26 cellular contexts compared by ENCODE assay signal in genomic region chr11:6248248-6248647, GRCh38. TPM values are rescaled to one million over a fixed set of nuclear protein-coding genes. Genes with fewer than 3 reads are reported as not detected.
DNase-seq lines count a peak whose midpoint lies in the region; ATAC-seq and TF ChIP-seq lines count a peak whose summit lies in the region.
"Had no signal": no experiment of that assay in that cellular context is flagged by ENCODE, and none has a peak within 500 bp of the region (broad histone marks: within the 10 kb centered on the region; RNA-seq: fewer than 3 reads in every experiment).

No MANE protein-coding gene starts in this region.

- POLR2A ChIA-PET in MCF 10A (lab: Yijun Ruan, JAX): no interaction called here

- no peaks in the 10 kb centered on the region for H3K4me1 ChIP-seq in mammary epithelial cell (ENCODE audit: insufficient read depth, low read length)
- peaks cover 3% of the 10 kb centered on the region for H3K4me1 ChIP-seq in mesenchymal stem cell (ENCODE audit: control insufficient read depth, insufficient read depth, low read depth, low read length)

- no peaks in the 10 kb centered on the region for H3K36me3 ChIP-seq in mammary epithelial cell (ENCODE audit: insufficient read depth, low read length)
- no peaks in the 10 kb centered on the region for H3K36me3 ChIP-seq in mesenchymal stem cell (ENCODE audit: control insufficient read depth in 1 of 2, insufficient read depth in 2 of 2, low read depth in 1 of 2, low read length in 2 of 2)
- H3K36me3 ChIP-seq: esophagus squamous epithelium had no signal

- H2BK12ac ChIP-seq in mesenchymal stem cell (ENCODE audit: low read length in 2 of 2): no peak overlapping the region

- no peak overlapping the region for H3K4me2 ChIP-seq in mammary epithelial cell (ENCODE audit: insufficient read depth, low read depth, low read length)
- H3K4me2 ChIP-seq in mesenchymal stem cell (ENCODE audit: low read length, poor library complexity, severe bottlenecking): no peak overlapping the region

- no peaks in the 10 kb centered on the region for H3K36me3 Mint-ChIP-seq in MCF 10A (ENCODE audit: insufficient read depth, unreplicated experiment)
- H3K36me3 Mint-ChIP-seq: activated CD8-positive, alpha-beta memory T cell treated with anti-CD3 and anti-CD28 coated beads, Interleukin-2, amount 10 ng/mL, durations not matched to agents 7 days and 5 days; activated naive CD8-positive, alpha-beta T cell had no signal

- dilution Hi-C loops in mammary epithelial cell (cut with HindIII; ENCODE audit: low sequenced_read_pairs): no loop called here

- H3K4me1 Mint-ChIP-seq in MCF 10A (ENCODE audit: insufficient read depth, unreplicated experiment): peaks cover 23% of the 10 kb centered on the region
- H3K4me1 Mint-ChIP-seq: activated CD8-positive, alpha-beta memory T cell treated with anti-CD3 and anti-CD28 coated beads, Interleukin-2, amount 10 ng/mL, durations not matched to agents 7 days and 5 days had no signal

- no peaks in the 10 kb centered on the region for H3K9me3 Mint-ChIP-seq in MCF 10A (ENCODE audit: unreplicated experiment)

- H3K4me3 ChIP-seq in mammary epithelial cell (replicated peaks in 1 of 3; ENCODE audit: insufficient read depth in 1 of 3, low read depth in 2 of 3, low read length in 3 of 3) (no peak overlapping the region), mesenchymal stem cell (ENCODE audit: insufficient read depth in 1 of 2, low read depth in 1 of 2, low read length in 2 of 2) (no peak overlapping the region)
- H3K4me3 ChIP-seq: esophagus squamous epithelium had no signal

- H3K27ac ChIP-seq in mammary epithelial cell (ENCODE audit: insufficient read depth, low read depth, low read length): no peak overlapping the region
- H3K27ac ChIP-seq in mesenchymal stem cell (ENCODE audit: low read length, poor library complexity, severe bottlenecking): no peak overlapping the region
- H3K27ac ChIP-seq: 22Rv1, esophagus squamous epithelium had no signal

- BruUV-seq in MCF 10A (replicated peaks; lab: Mats Ljungman, UMichigan): no TSS peak
- no TSS peak for BruUV-seq in mammary epithelial cell (replicated peaks; lab: Mats Ljungman, UMichigan)

- CTCF ChIA-PET in MCF 10A (lab: Yijun Ruan, JAX): interaction anchor here (1.5 to 7.5 kb wide), 4 partner anchors 49 to 225 kb away, joined by 3 to 185 read pairs (median 72); partner anchors contain the start of gene CAVIN3
- CTCF ChIA-PET in mammary epithelial cell (lab: Charles Lee; ENCODE audit: low non-redundant PET): no interaction called here

- WGBS in mammary epithelial cell (ENCODE audit: low coverage, missing lambda C conversion rate): 92% methylated on average over 1 of the region's 1 CpG
- no CpG with 5 or more reads among the region's 1 CpG for WGBS in mesenchymal stem cell

- no peak overlapping the region for H2BK15ac ChIP-seq in mesenchymal stem cell (ENCODE audit: low read depth, poor library complexity, severe bottlenecking)

- H2BK120ac ChIP-seq in mesenchymal stem cell (ENCODE audit: low read depth, low read length): no peak overlapping the region

- no peaks in the 10 kb centered on the region for H3K27me3 Mint-ChIP-seq in MCF 10A (ENCODE audit: insufficient read depth, unreplicated experiment)

- no peak overlapping the region for H3K4me3 Mint-ChIP-seq in MCF 10A (ENCODE audit: unreplicated experiment)
- H3K4me3 Mint-ChIP-seq: activated CD8-positive, alpha-beta memory T cell treated with anti-CD3 and anti-CD28 coated beads, Interleukin-2, amount 10 ng/mL, durations not matched to agents 7 days and 5 days; activated naive CD8-positive, alpha-beta T cell had no signal

- no peaks in the 10 kb centered on the region for H3K79me2 ChIP-seq in mammary epithelial cell (ENCODE audit: insufficient read depth, low read length)

- ATAC-seq in esophagus mucosa: peak; percentile 32
- ATAC-seq: activated CD8-positive, alpha-beta memory T cell treated with anti-CD3 and anti-CD28 coated beads, Interleukin-2, amount 10 ng/mL, durations not matched to agents 7 days and 5 days; PC-3 had no signal

- no peak overlapping the region for H3K23ac ChIP-seq in mesenchymal stem cell (ENCODE audit: low read length in 2 of 2)

- H4K91ac ChIP-seq in mesenchymal stem cell (ENCODE audit: low read length): no peak overlapping the region

- H3K4ac ChIP-seq in mesenchymal stem cell (ENCODE audit: low read depth in 1 of 2, low read length in 2 of 2): no peak overlapping the region

- DNase-seq in MCF 10A (ENCODE audit: unreplicated experiment) (peak; percentile 56), mammary epithelial cell (no peak), mesenchymal stem cell (peak; percentile 22), amygdala (lab: John Stamatoyannopoulos, UW) (no peak), NCI-H748 treated with DMSO at 0.1 percent for 48 hours (lab: John Stamatoyannopoulos, UW) (no peak)
- DNase-seq: activated CD4-positive, alpha-beta T cell treated with anti-CD3 and anti-CD28 coated beads for 48 hours; activated CD8-positive, alpha-beta memory T cell treated with anti-CD3 and anti-CD28 coated beads, Interleukin-2, amount 10 ng/mL, durations not matched to agents 7 days and 5 days; effector memory CD4-positive, alpha-beta T cell; esophagus squamous epithelium; HCEC 1CT; hippocampal formation; Karpas-422; NCI-H1930; PC-3; substantia nigra; T-helper 1 cell had no signal

- in situ Hi-C loops in mammary epithelial cell (cut with MboI; ENCODE audit: low sequenced_read_pairs in 2 of 2): no loop called here

- H3K27ac Mint-ChIP-seq in MCF 10A (ENCODE audit: low read depth, unreplicated experiment): no peak overlapping the region
- H3K27ac Mint-ChIP-seq: activated CD8-positive, alpha-beta memory T cell treated with anti-CD3 and anti-CD28 coated beads, Interleukin-2, amount 10 ng/mL, durations not matched to agents 7 days and 5 days; activated naive CD8-positive, alpha-beta T cell had no signal

- H3K9me3 ChIP-seq in mammary epithelial cell (replicated peaks; ENCODE audit: insufficient read depth, low read length) (no peaks in the 10 kb centered on the region), mesenchymal stem cell (ENCODE audit: control insufficient read depth, low read length) (no peaks in the 10 kb centered on the region)
- H3K9me3 ChIP-seq: esophagus squamous epithelium had no signal

- H4K8ac ChIP-seq in mesenchymal stem cell (ENCODE audit: low read length): no peak overlapping the region

- no peaks in the 10 kb centered on the region for H3K79me1 ChIP-seq in mesenchymal stem cell (replicated peaks; ENCODE audit: low read length, poor library complexity, severe bottlenecking)

- intact Hi-C loops in MCF 10A (cut with micrococcal nuclease): loop anchor here (2.0 kb wide), 1 partner anchor 13 kb away; the partner anchor contains the start of gene FHIP1B
- intact Hi-C loops in mammary epithelial cell (cut with micrococcal nuclease): no loop called here

- no peak overlapping the region for H3K14ac ChIP-seq in mesenchymal stem cell (ENCODE audit: low read length in 2 of 2)

- H3K9ac ChIP-seq in mammary epithelial cell (ENCODE audit: insufficient read depth, low read length) (no peak overlapping the region), mesenchymal stem cell (ENCODE audit: low read length) (no peak overlapping the region)

- H3K27me3 ChIP-seq in mammary epithelial cell (ENCODE audit: insufficient read depth, low read length) (no peaks in the 10 kb centered on the region), mesenchymal stem cell (ENCODE audit: control insufficient read depth in 1 of 2, insufficient read depth in 1 of 2, low read length in 2 of 2) (peaks cover 0 to 15% of the 10 kb centered on the region in 2 experiments)
- H3K27me3 ChIP-seq: esophagus squamous epithelium had no signal

- H3K18ac ChIP-seq in mesenchymal stem cell (ENCODE audit: low read depth in 1 of 2, low read length in 2 of 2): no peak overlapping the region

- no peaks in the 10 kb centered on the region for H4K20me1 ChIP-seq in mammary epithelial cell (ENCODE audit: insufficient read depth, low read length)

- TF ChIP-seq CTCF in MCF 10A (IDR thresholded peaks at IDR 0.05; ENCODE audit: unreplicated experiment): no peak
- TF ChIP-seq CTCF in mammary epithelial cell (conservative IDR thresholded peaks at IDR 0.05 in 1 of 2, IDR thresholded peaks at IDR 0.05 in 1 of 2; ENCODE audit: extremely low read depth in 1 of 2, insufficient read depth in 1 of 2, low read depth in 1 of 2, low read length in 2 of 2): no peak

- H2BK5ac ChIP-seq in mesenchymal stem cell (ENCODE audit: low read depth, low read length, poor library complexity, severe bottlenecking): no peak overlapping the region

- H2AFZ ChIP-seq in mammary epithelial cell (ENCODE audit: low read depth, low read length) (no peak overlapping the region), mesenchymal stem cell (ENCODE audit: low read depth, low read length) (no peak overlapping the region)

- no peak overlapping the region for H2AK5ac ChIP-seq in mesenchymal stem cell (ENCODE audit: low read length, severe bottlenecking)

RNA-seq across cellular contexts. Expression of gene CNGA4, which starts 9.4 kb away (rescaled TPM):
- not detected in 2 replicates for total RNA-seq in MCF 10A (2022)
- total RNA-seq in mammary epithelial cell: under 1 TPM; 0.17 to 0.38 TPM
- 0.06 TPM for polyA plus RNA-seq in mammary epithelial cell
- 10.4 TPM for polyA minus RNA-seq in mammary epithelial cell
- 0.08 TPM for total RNA-seq in esophagus mucosa
- 0.03 TPM for polyA plus RNA-seq in mesenchymal stem cell (2013, experiment 1 of 2)
- polyA plus RNA-seq in mesenchymal stem cell (2013, experiment 2 of 2): 0.01 TPM
- total RNA-seq: Daoy, HT1080, lung microvascular endothelial cell, myocyte, osteocyte, urinary bladder had no signal

RNA-seq across cellular contexts. Expression of gene CCKBR, which starts 11.4 kb away (rescaled TPM):
- total RNA-seq in MCF 10A (2022) (not detected in 2 replicates), mammary epithelial cell (not detected), esophagus mucosa (not detected)
- not detected for polyA plus RNA-seq in mammary epithelial cell
- not detected for polyA minus RNA-seq in mammary epithelial cell
- not detected for polyA plus RNA-seq in mesenchymal stem cell (2013, experiment 1 of 2)
- not detected for polyA plus RNA-seq in mesenchymal stem cell (2013, experiment 2 of 2)
- total RNA-seq: activated CD8-positive, alpha-beta memory T cell treated with anti-CD3 and anti-CD28 coated beads, Interleukin-2, amount 10 ng/mL, durations not matched to agents 7 days and 5 days; Daoy; HT1080; lung microvascular endothelial cell; myocyte; osteocyte; PC-3; urinary bladder had no signal
- polyA plus RNA-seq: BJ had no signal

RNA-seq across cellular contexts. Expression of gene FHIP1B, which starts 13.8 kb away (rescaled TPM):
- total RNA-seq in MCF 10A (2022) (44.6 and 51.1 TPM in 2 replicates), mammary epithelial cell (10 to 100 TPM; 24.4 to 29.7 TPM), esophagus mucosa (13.2 TPM)
- 17.1 TPM for polyA plus RNA-seq in mammary epithelial cell
- 20.0 TPM for polyA minus RNA-seq in mammary epithelial cell
- polyA plus RNA-seq in mesenchymal stem cell (2013, experiment 1 of 2): 14.4 TPM
- polyA plus RNA-seq in mesenchymal stem cell (2013, experiment 2 of 2): 15.2 TPM

RNA-seq across cellular contexts. Expression of gene C11orf42, which starts 42.9 kb away (rescaled TPM):
- total RNA-seq in MCF 10A (2022): not detected in 2 replicates
- not detected for total RNA-seq in mammary epithelial cell
- polyA plus RNA-seq in mammary epithelial cell: not detected
- polyA minus RNA-seq in mammary epithelial cell: not detected
- not detected for total RNA-seq in esophagus mucosa
- polyA plus RNA-seq in mesenchymal stem cell (2013, experiment 1 of 2): not detected
- polyA plus RNA-seq in mesenchymal stem cell (2013, experiment 2 of 2): not detected
- total RNA-seq: activated CD8-positive, alpha-beta memory T cell treated with anti-CD3 and anti-CD28 coated beads, Interleukin-2, amount 10 ng/mL, durations not matched to agents 7 days and 5 days; Daoy; esophagus squamous epithelium; HT1080; lung microvascular endothelial cell; myocyte; osteocyte; PC-3; urinary bladder had no signal
- polyA plus RNA-seq: BJ, urinary bladder had no signal

RNA-seq across cellular contexts. Expression of gene OR52W1, which starts 49.2 kb away (rescaled TPM):
- total RNA-seq in MCF 10A (2022) (not detected in 2 replicates), mammary epithelial cell (not detected), esophagus mucosa (not detected)
- polyA plus RNA-seq in mammary epithelial cell: not detected
- polyA minus RNA-seq in mammary epithelial cell: not detected
- not detected for polyA plus RNA-seq in mesenchymal stem cell (2013, experiment 1 of 2)
- polyA plus RNA-seq in mesenchymal stem cell (2013, experiment 2 of 2): not detected
- total RNA-seq: activated CD8-positive, alpha-beta memory T cell treated with anti-CD3 and anti-CD28 coated beads, Interleukin-2, amount 10 ng/mL, durations not matched to agents 7 days and 5 days; Daoy; esophagus squamous epithelium; HT1080; lung microvascular endothelial cell; myocyte; osteocyte; PC-3; urinary bladder had no signal
- polyA plus RNA-seq: BJ, urinary bladder had no signal

Comparison
In these comparisons a context has a peak if more than half of its experiments do, and no peak if none do; other contexts are left out.
1. DNase-seq: peak in MCF 10A (single experiment) and mesenchymal stem cell (single experiment); none in mammary epithelial cell (single experiment), amygdala (0 of 56) and NCI-H748 treated with DMSO at 0.1 percent for 48 hours (single experiment).